ENCODE assay signal across 1 cellular context in the genomic region with DNA sequence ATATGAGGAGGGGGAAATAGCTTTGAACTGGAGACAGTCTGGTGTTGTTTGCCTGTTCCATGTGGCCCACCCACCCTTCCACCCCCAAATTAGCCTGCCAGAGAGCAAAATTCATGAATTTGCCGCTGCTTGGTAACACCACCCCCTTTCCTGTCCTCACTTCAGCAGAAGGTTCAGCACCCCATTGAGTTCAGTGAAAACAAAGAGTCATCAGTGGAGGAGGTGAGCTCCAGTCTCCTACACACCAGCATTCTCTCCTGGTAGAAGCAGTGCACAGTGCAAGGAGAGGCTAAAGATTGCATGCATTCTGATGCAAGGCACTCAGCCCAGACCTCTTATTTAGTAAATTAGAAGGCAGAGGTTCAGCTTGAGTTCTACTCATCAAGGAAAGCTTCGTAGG.
TF ChIP-seq lines count a peak whose summit lies in the region.

No MANE protein-coding gene starts in this region.

TF ChIP-seq in H1, 55 proteins besides CTCF, POLR2A, EP300 and RAD21:
- TF ChIP-seq, protein P1, sequence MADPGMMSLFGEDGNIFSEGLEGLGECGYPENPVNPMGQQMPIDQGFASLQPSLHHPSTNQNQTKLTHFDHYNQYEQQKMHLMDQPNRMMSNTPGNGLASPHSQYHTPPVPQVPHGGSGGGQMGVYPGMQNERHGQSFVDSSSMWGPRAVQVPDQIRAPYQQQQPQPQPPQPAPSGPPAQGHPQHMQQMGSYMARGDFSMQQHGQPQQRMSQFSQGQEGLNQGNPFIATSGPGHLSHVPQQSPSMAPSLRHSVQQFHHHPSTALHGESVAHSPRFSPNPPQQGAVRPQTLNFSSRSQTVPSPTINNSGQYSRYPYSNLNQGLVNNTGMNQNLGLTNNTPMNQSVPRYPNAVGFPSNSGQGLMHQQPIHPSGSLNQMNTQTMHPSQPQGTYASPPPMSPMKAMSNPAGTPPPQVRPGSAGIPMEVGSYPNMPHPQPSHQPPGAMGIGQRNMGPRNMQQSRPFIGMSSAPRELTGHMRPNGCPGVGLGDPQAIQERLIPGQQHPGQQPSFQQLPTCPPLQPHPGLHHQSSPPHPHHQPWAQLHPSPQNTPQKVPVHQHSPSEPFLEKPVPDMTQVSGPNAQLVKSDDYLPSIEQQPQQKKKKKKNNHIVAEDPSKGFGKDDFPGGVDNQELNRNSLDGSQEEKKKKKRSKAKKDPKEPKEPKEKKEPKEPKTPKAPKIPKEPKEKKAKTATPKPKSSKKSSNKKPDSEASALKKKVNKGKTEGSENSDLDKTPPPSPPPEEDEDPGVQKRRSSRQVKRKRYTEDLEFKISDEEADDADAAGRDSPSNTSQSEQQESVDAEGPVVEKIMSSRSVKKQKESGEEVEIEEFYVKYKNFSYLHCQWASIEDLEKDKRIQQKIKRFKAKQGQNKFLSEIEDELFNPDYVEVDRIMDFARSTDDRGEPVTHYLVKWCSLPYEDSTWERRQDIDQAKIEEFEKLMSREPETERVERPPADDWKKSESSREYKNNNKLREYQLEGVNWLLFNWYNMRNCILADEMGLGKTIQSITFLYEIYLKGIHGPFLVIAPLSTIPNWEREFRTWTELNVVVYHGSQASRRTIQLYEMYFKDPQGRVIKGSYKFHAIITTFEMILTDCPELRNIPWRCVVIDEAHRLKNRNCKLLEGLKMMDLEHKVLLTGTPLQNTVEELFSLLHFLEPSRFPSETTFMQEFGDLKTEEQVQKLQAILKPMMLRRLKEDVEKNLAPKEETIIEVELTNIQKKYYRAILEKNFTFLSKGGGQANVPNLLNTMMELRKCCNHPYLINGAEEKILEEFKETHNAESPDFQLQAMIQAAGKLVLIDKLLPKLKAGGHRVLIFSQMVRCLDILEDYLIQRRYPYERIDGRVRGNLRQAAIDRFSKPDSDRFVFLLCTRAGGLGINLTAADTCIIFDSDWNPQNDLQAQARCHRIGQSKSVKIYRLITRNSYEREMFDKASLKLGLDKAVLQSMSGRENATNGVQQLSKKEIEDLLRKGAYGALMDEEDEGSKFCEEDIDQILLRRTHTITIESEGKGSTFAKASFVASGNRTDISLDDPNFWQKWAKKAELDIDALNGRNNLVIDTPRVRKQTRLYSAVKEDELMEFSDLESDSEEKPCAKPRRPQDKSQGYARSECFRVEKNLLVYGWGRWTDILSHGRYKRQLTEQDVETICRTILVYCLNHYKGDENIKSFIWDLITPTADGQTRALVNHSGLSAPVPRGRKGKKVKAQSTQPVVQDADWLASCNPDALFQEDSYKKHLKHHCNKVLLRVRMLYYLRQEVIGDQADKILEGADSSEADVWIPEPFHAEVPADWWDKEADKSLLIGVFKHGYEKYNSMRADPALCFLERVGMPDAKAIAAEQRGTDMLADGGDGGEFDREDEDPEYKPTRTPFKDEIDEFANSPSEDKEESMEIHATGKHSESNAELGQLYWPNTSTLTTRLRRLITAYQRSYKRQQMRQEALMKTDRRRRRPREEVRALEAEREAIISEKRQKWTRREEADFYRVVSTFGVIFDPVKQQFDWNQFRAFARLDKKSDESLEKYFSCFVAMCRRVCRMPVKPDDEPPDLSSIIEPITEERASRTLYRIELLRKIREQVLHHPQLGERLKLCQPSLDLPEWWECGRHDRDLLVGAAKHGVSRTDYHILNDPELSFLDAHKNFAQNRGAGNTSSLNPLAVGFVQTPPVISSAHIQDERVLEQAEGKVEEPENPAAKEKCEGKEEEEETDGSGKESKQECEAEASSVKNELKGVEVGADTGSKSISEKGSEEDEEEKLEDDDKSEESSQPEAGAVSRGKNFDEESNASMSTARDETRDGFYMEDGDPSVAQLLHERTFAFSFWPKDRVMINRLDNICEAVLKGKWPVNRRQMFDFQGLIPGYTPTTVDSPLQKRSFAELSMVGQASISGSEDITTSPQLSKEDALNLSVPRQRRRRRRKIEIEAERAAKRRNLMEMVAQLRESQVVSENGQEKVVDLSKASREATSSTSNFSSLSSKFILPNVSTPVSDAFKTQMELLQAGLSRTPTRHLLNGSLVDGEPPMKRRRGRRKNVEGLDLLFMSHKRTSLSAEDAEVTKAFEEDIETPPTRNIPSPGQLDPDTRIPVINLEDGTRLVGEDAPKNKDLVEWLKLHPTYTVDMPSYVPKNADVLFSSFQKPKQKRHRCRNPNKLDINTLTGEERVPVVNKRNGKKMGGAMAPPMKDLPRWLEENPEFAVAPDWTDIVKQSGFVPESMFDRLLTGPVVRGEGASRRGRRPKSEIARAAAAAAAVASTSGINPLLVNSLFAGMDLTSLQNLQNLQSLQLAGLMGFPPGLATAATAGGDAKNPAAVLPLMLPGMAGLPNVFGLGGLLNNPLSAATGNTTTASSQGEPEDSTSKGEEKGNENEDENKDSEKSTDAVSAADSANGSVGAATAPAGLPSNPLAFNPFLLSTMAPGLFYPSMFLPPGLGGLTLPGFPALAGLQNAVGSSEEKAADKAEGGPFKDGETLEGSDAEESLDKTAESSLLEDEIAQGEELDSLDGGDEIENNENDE (IDR thresholded peaks at IDR 0.05; ENCODE audit: insufficient replicate concordance, low read length), result no peak
- no peak for TF ChIP-seq SP2 (IDR thresholded peaks at IDR 0.05; ENCODE audit: low read length)
- TF ChIP-seq SP1 (IDR thresholded peaks at IDR 0.05; ENCODE audit: low read depth, low read length), result no peak
- TF ChIP-seq, protein P2, sequence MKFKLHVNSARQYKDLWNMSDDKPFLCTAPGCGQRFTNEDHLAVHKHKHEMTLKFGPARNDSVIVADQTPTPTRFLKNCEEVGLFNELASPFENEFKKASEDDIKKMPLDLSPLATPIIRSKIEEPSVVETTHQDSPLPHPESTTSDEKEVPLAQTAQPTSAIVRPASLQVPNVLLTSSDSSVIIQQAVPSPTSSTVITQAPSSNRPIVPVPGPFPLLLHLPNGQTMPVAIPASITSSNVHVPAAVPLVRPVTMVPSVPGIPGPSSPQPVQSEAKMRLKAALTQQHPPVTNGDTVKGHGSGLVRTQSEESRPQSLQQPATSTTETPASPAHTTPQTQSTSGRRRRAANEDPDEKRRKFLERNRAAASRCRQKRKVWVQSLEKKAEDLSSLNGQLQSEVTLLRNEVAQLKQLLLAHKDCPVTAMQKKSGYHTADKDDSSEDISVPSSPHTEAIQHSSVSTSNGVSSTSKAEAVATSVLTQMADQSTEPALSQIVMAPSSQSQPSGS (IDR thresholded peaks at IDR 0.05; ENCODE audit: low read length), result no peak
- no peak for TF ChIP-seq CHD2 (IDR thresholded peaks at IDR 0.05; ENCODE audit: low read length)
- no peak for TF ChIP-seq MAFK (IDR thresholded peaks at IDR 0.05; ENCODE audit: low read depth, low read length)
- no peak for TF ChIP-seq HDAC6 (IDR thresholded peaks at IDR 0.05; ENCODE audit: low read depth, low read length)
- TF ChIP-seq, protein P3, sequence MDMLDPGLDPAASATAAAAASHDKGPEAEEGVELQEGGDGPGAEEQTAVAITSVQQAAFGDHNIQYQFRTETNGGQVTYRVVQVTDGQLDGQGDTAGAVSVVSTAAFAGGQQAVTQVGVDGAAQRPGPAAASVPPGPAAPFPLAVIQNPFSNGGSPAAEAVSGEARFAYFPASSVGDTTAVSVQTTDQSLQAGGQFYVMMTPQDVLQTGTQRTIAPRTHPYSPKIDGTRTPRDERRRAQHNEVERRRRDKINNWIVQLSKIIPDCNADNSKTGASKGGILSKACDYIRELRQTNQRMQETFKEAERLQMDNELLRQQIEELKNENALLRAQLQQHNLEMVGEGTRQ (IDR thresholded peaks at IDR 0.05; ENCODE audit: low read length), result no peak
- TF ChIP-seq SIX5 (IDR thresholded peaks at IDR 0.05; ENCODE audit: low read depth, low read length), result no peak
- TF ChIP-seq CTBP2 (IDR thresholded peaks at IDR 0.05; ENCODE audit: borderline replicate concordance, insufficient read depth, insufficient read length, low read length), result no peak
- no peak for TF ChIP-seq GTF2F1 (IDR thresholded peaks at IDR 0.05; ENCODE audit: borderline replicate concordance, low read depth, low read length)
- TF ChIP-seq RNF2 (IDR thresholded peaks at IDR 0.05; ENCODE audit: borderline replicate concordance, low read depth, low read length, missing control alignments, poor library complexity, severe bottlenecking), result no peak
- TF ChIP-seq, protein P4, sequence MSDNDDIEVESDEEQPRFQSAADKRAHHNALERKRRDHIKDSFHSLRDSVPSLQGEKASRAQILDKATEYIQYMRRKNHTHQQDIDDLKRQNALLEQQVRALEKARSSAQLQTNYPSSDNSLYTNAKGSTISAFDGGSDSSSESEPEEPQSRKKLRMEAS (IDR thresholded peaks at IDR 0.05), result no peak
